ENCODE assay signal across 14 cellular contexts in the genomic region with DNA sequence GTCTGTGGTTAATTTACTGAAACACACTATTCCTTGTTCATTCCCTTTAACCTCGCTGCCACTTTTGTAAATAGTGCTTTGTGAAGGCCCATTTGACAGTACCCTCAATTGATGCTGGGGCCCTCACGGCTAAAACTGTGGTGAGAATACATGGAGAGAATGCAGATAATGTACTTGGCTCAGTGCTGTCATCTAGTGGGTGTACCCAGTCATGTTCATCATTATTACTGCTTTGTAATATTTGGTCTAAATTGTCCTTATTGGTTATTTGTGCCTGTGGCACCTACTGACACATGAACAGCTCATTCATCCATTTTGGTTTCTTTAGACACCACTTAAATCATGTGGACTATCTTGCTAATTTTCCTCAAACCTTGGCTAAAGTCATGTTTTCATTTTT.
DNase-seq lines count a peak whose midpoint lies in the region; ATAC-seq and TF ChIP-seq lines count a peak whose summit lies in the region.
"Had no signal": no experiment of that assay in that cellular context is flagged by ENCODE, and none has a peak within 500 bp of the region (broad histone marks: within the 10 kb centered on the region; RNA-seq: fewer than 3 reads in every experiment).

No MANE protein-coding gene starts in this region.

- no peak overlapping the region for H2AFZ ChIP-seq in MM.1S (ENCODE audit: low read length)

- intact Hi-C loops in activated CD4-positive, alpha-beta memory T cell treated with anti-CD3 and anti-CD28 coated beads for 36 hours (cut with micrococcal nuclease): loop anchor here (5.0 to 10.0 kb wide), 3 partner anchors 306 to 506 kb away; no protein-coding TSS in a partner anchor

- ATAC-seq in HG03439 (IDR thresholded peaks at IDR 0.05; ENCODE audit: unreplicated experiment): no peak

- H3K4me3 ChIP-seq in MM.1S (ENCODE audit: low read length): no peak overlapping the region
- H3K4me3 ChIP-seq: BLaER1 treated with 17β-estradiol and CSF1 and Interleukin-3, amounts not matched to agents 10 nM and 100 nM; HAP-1 had no signal

- H3K9ac ChIP-seq in MM.1S (ENCODE audit: low read length): no peak overlapping the region
- H3K9ac ChIP-seq: BLaER1 treated with 17β-estradiol and CSF1 and Interleukin-3, amounts not matched to agents 10 nM and 100 nM had no signal

- no peaks in the 10 kb centered on the region for H3K9me2 ChIP-seq in MM.1S (replicated peaks; ENCODE audit: insufficient read depth, low read length)

- no peaks in the 10 kb centered on the region for H3K27me3 ChIP-seq in MM.1S (replicated peaks; ENCODE audit: insufficient read depth, low read length)
- H3K27me3 ChIP-seq: BLaER1 treated with 17β-estradiol and CSF1 and Interleukin-3, amounts not matched to agents 10 nM and 100 nM had no signal

- H3K9me3 Mint-ChIP-seq in activated CD4-positive, alpha-beta memory T cell treated with anti-CD3 and anti-CD28 coated beads for 36 hours: no peaks in the 10 kb centered on the region

- no peak overlapping the region for H3K4me2 ChIP-seq in MM.1S (ENCODE audit: low read depth, low read length)
- H3K4me2 ChIP-seq: BLaER1 treated with 17β-estradiol and CSF1 and Interleukin-3, amounts not matched to agents 10 nM and 100 nM had no signal

- H4K20me1 ChIP-seq in MM.1S (ENCODE audit: insufficient read depth, low read length): no peaks in the 10 kb centered on the region
- H4K20me1 ChIP-seq: BLaER1 treated with 17β-estradiol and CSF1 and Interleukin-3, amounts not matched to agents 10 nM and 100 nM had no signal

- H3K27me3 Mint-ChIP-seq in activated CD4-positive, alpha-beta memory T cell treated with anti-CD3 and anti-CD28 coated beads for 36 hours: no peaks in the 10 kb centered on the region

- no peak overlapping the region for H3K27ac Mint-ChIP-seq in activated CD4-positive, alpha-beta memory T cell treated with anti-CD3 and anti-CD28 coated beads for 36 hours
- H3K27ac Mint-ChIP-seq: stimulated activated naive CD8-positive, alpha-beta T cell treated with anti-CD3 and anti-CD28 coated beads, Interleukin-15, Interleukin-2, amounts not matched to agents 100 ng/mL and 50 ng/mL, for 24 hours had no signal

- peak; percentile 50 for TF ChIP-seq CTCF in 22Rv1 (IDR thresholded peaks at IDR 0.05)
- TF ChIP-seq CTCF in GM12874 (IDR thresholded peaks at IDR 0.05; ENCODE audit: insufficient read depth, low read depth, low read length): peak; percentile 46
- peak; percentile 29 for TF ChIP-seq CTCF in MM.1S (IDR thresholded peaks at IDR 0.05; ENCODE audit: low read length)

- no peaks in the 10 kb centered on the region for H3K4me1 Mint-ChIP-seq in activated CD4-positive, alpha-beta memory T cell treated with anti-CD3 and anti-CD28 coated beads for 36 hours (ENCODE audit: low read depth)

- H3F3A ChIP-seq in MM.1S (ENCODE audit: insufficient read depth, low read length): no peaks in the 10 kb centered on the region

- no peaks in the 10 kb centered on the region for H3K9me3 ChIP-seq in MM.1S (replicated peaks; ENCODE audit: insufficient read depth, low read length)
- H3K9me3 ChIP-seq: BLaER1 treated with 17β-estradiol and CSF1 and Interleukin-3, amounts not matched to agents 10 nM and 100 nM; HAP-1 had no signal

- no peaks in the 10 kb centered on the region for H3K36me3 Mint-ChIP-seq in activated CD4-positive, alpha-beta memory T cell treated with anti-CD3 and anti-CD28 coated beads for 36 hours

- DNase-seq in MM.1S (no peak), globus pallidus (ENCODE audit: low spot score) (peak; percentile 3), T1000 (lab: John Stamatoyannopoulos, UW) (no peak), NCI-H1105 treated with DMSO at 0.1 percent for 48 hours (lab: John Stamatoyannopoulos, UW) (no peak)
- no peak for DNase-seq in activated CD4-positive, alpha-beta memory T cell treated with anti-CD3 and anti-CD28 coated beads for 36 hours
- DNase-seq: activated CD8-positive, alpha-beta memory T cell treated with anti-CD3 and anti-CD28 coated beads for 24 hours; amniotic stem cell; NCI-H2227 treated with DMSO at 0.1 percent for 48 hours had no signal

- POLR2A ChIA-PET in activated CD4-positive, alpha-beta memory T cell treated with anti-CD3 and anti-CD28 coated beads for 36 hours (lab: Charles Lee): no interaction called here

- no peaks in the 10 kb centered on the region for H3K79me2 ChIP-seq in MM.1S (ENCODE audit: low read length)

- no peaks in the 10 kb centered on the region for H3K36me3 ChIP-seq in MM.1S (replicated peaks; ENCODE audit: insufficient read depth, low read length)
- H3K36me3 ChIP-seq: BLaER1 treated with 17β-estradiol and CSF1 and Interleukin-3, amounts not matched to agents 10 nM and 100 nM; HAP-1 had no signal

- CTCF ChIA-PET in activated CD4-positive, alpha-beta memory T cell treated with anti-CD3 and anti-CD28 coated beads for 36 hours (lab: Charles Lee): no interaction called here

- H3K4me1 ChIP-seq in MM.1S (ENCODE audit: low read length): no peaks in the 10 kb centered on the region
- H3K4me1 ChIP-seq: BLaER1 treated with 17β-estradiol and CSF1 and Interleukin-3, amounts not matched to agents 10 nM and 100 nM; HAP-1 had no signal

- no peak overlapping the region for H3K27ac ChIP-seq in 22Rv1
- no peak overlapping the region for H3K27ac ChIP-seq in MM.1S (ENCODE audit: low read length)
- H3K27ac ChIP-seq: BLaER1 treated with 17β-estradiol and CSF1 and Interleukin-3, amounts not matched to agents 10 nM and 100 nM had no signal

- no peak overlapping the region for H3K4me3 Mint-ChIP-seq in activated CD4-positive, alpha-beta memory T cell treated with anti-CD3 and anti-CD28 coated beads for 36 hours
- H3K4me3 Mint-ChIP-seq: stimulated activated naive CD8-positive, alpha-beta T cell treated with anti-CD3 and anti-CD28 coated beads, Interleukin-15, Interleukin-2, amounts not matched to agents 100 ng/mL and 50 ng/mL, for 24 hours had no signal
